ENCODE assay signal across 1 cellular context in the genomic region with DNA sequence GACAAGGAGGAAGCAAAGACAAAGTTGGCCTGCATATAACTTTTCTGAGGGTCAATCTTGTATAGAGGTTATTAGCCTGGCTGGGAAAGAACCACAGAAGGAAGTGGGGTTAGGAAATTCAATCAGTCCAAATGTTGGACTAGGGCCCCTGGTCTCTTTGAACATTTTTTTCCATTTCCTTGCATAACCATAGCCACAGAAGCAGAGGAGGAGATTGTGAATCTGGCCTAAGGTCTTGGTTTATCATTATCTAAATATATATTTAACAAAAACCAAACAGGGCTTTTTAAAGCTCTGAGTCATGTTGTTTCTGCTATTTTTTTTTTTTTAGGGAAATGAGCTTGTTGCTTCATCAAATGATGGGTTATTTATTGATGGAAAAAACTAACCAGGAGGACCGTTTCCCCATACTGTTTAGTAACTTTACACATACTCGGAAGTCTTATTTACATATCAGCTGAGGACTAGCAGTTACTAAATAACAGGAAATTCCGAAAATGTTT.
TF ChIP-seq lines count a peak whose summit lies in the region.

No MANE protein-coding gene starts in this region.

TF ChIP-seq in HepG2, 621 proteins besides CTCF, POLR2A, EP300 and RAD21 (continued from another document and continues in another):
- TF ChIP-seq TRAFD1 (CRISPR knock-in tag; IDR thresholded peaks at IDR 0.05; ENCODE audit: borderline replicate concordance) (no peak), ZBTB38 (CRISPR knock-in tag; IDR thresholded peaks at IDR 0.05) (no peak), TCF12 (IDR thresholded peaks at IDR 0.05) (no peak), TCF12 (CRISPR knock-in tag; IDR thresholded peaks at IDR 0.05) (no peak), CEBPZ (IDR thresholded peaks at IDR 0.05; ENCODE audit: low read length) (no peak), GMEB1 (CRISPR knock-in tag; IDR thresholded peaks at IDR 0.05; ENCODE audit: borderline replicate concordance) (no peak), REL (CRISPR knock-in tag; conservative IDR thresholded peaks at IDR 0.05) (no peak), HNRNPLL (IDR thresholded peaks at IDR 0.05; ENCODE audit: low read depth, low read length, poor library complexity, severe bottlenecking) (no peak), TAF15 (IDR thresholded peaks at IDR 0.05; ENCODE audit: low read depth, low read length, poor library complexity, severe bottlenecking) (no peak), HNF1B (CRISPR knock-in tag; IDR thresholded peaks at IDR 0.05) (no peak), MTERF4 (CRISPR knock-in tag; IDR thresholded peaks at IDR 0.05) (no peak), PAX8 (CRISPR knock-in tag; IDR thresholded peaks at IDR 0.05; ENCODE audit: borderline replicate concordance) (no peak), REXO4 (CRISPR knock-in tag; IDR thresholded peaks at IDR 0.05; ENCODE audit: borderline replicate concordance) (no peak), EEA1 (CRISPR knock-in tag; IDR thresholded peaks at IDR 0.05; ENCODE audit: borderline replicate concordance) (no peak), SETDB1 (CRISPR knock-in tag; IDR thresholded peaks at IDR 0.05; ENCODE audit: borderline replicate concordance) (no peak), ZSCAN20 (CRISPR knock-in tag; IDR thresholded peaks at IDR 0.05; ENCODE audit: borderline replicate concordance) (no peak), ARID3A (IDR thresholded peaks at IDR 0.05; ENCODE audit: low read depth, low read length) (peak; percentile 81; the same call in 1 of the 2 replicates), MEIS2 (CRISPR knock-in tag; IDR thresholded peaks at IDR 0.05) (no peak), IRF1 (CRISPR knock-in tag; IDR thresholded peaks at IDR 0.05; ENCODE audit: low read depth) (no peak), ZNF496 (CRISPR knock-in tag; IDR thresholded peaks at IDR 0.05; ENCODE audit: insufficient replicate concordance) (no peak), USF2 (IDR thresholded peaks at IDR 0.05; ENCODE audit: low read depth, low read length) (no peak), USF2 (CRISPR knock-in tag; IDR thresholded peaks at IDR 0.05; ENCODE audit: borderline replicate concordance) (no peak), ZNF431 (CRISPR knock-in tag; IDR thresholded peaks at IDR 0.05; ENCODE audit: borderline replicate concordance, low read depth) (no peak), ZNF768 (CRISPR knock-in tag; IDR thresholded peaks at IDR 0.05) (no peak)
- TF ChIP-seq, protein P1, sequence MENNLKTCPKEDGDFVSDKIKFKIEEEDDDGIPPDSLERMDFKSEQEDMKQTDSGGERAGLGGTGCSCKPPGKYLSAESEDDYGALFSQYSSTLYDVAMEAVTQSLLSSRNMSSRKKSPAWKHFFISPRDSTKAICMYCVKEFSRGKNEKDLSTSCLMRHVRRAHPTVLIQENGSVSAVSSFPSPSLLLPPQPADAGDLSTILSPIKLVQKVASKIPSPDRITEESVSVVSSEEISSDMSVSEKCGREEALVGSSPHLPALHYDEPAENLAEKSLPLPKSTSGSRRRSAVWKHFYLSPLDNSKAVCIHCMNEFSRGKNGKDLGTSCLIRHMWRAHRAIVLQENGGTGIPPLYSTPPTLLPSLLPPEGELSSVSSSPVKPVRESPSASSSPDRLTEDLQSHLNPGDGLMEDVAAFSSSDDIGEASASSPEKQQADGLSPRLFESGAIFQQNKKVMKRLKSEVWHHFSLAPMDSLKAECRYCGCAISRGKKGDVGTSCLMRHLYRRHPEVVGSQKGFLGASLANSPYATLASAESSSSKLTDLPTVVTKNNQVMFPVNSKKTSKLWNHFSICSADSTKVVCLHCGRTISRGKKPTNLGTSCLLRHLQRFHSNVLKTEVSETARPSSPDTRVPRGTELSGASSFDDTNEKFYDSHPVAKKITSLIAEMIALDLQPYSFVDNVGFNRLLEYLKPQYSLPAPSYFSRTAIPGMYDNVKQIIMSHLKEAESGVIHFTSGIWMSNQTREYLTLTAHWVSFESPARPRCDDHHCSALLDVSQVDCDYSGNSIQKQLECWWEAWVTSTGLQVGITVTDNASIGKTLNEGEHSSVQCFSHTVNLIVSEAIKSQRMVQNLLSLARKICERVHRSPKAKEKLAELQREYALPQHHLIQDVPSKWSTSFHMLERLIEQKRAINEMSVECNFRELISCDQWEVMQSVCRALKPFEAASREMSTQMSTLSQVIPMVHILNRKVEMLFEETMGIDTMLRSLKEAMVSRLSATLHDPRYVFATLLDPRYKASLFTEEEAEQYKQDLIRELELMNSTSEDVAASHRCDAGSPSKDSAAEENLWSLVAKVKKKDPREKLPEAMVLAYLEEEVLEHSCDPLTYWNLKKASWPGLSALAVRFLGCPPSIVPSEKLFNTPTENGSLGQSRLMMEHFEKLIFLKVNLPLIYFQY (CRISPR knock-in tag; IDR thresholded peaks at IDR 0.05; ENCODE audit: borderline replicate concordance): no peak
- TF ChIP-seq, protein P2, sequence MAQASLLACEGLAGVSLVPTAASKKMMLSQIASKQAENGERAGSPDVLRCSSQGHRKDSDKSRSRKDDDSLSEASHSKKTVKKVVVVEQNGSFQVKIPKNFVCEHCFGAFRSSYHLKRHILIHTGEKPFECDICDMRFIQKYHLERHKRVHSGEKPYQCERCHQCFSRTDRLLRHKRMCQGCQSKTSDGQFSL (CRISPR knock-in tag; IDR thresholded peaks at IDR 0.05): no peak
